ENCODE assay signal across 9 cellular contexts in the genomic region with DNA sequence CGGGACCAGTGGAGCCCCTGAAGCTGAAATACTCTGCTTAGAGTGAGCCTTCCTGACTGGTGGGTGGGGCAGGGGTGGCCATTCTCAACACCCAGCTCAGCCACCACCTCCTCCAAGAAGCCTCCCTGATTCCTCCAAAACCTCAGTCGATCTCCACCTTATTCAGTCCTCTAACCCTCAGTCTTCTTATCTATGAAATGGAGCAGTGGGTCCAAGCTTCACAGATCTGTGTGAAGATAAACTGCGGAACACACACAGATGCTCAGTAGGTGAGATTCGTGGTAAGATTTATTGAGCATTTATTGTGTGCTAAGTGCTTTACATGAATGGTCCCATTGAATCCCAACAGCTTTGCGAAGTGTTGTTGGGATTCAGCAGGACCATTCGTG.
DNase-seq lines count a peak whose midpoint lies in the region; ATAC-seq and TF ChIP-seq lines count a peak whose summit lies in the region.
"Had no signal": no experiment of that assay in that cellular context is flagged by ENCODE, and none has a peak within 500 bp of the region (broad histone marks: within the 10 kb centered on the region; RNA-seq: fewer than 3 reads in every experiment).

No MANE protein-coding gene starts in this region.

- H3K36me3 Mint-ChIP-seq in activated CD8-positive, alpha-beta T cell treated with anti-CD3 and anti-CD28 coated beads for 36 hours (ENCODE audit: low read depth) = peaks cover 5% of the 10 kb centered on the region

- H3K9me3 Mint-ChIP-seq in activated CD8-positive, alpha-beta T cell treated with anti-CD3 and anti-CD28 coated beads for 36 hours = peaks cover 3% of the 10 kb centered on the region

- H3K9me3 ChIP-seq in left ventricle myocardium inferior (replicated peaks) = no peaks in the 10 kb centered on the region
- no peaks in the 10 kb centered on the region for H3K9me3 ChIP-seq in right cardiac atrium (ENCODE audit: control insufficient read depth, low read length)
- no peaks in the 10 kb centered on the region for H3K9me3 ChIP-seq in lower lobe of right lung

- H3K27me3 Mint-ChIP-seq in activated CD8-positive, alpha-beta T cell treated with anti-CD3 and anti-CD28 coated beads for 36 hours = no peaks in the 10 kb centered on the region

- TF ChIP-seq CTCF in left ventricle myocardium inferior (IDR thresholded peaks at IDR 0.05; ENCODE audit: borderline replicate concordance) = no peak
- TF ChIP-seq CTCF in activated CD8-positive, alpha-beta T cell treated with anti-CD3 and anti-CD28 coated beads for 36 hours (IDR thresholded peaks at IDR 0.05) = no peak
- no peak for TF ChIP-seq CTCF in lower lobe of right lung (IDR thresholded peaks at IDR 0.05)

- peaks cover 91% of the 10 kb centered on the region for H3K4me1 Mint-ChIP-seq in activated CD8-positive, alpha-beta T cell treated with anti-CD3 and anti-CD28 coated beads for 36 hours (ENCODE audit: low read depth)

- ATAC-seq in right cardiac atrium (no peak), lower lobe of right lung (no peak), GM21381 (IDR thresholded peaks at IDR 0.05; ENCODE audit: unreplicated experiment) (no peak)
- ATAC-seq in activated CD8-positive, alpha-beta T cell treated with anti-CD3 and anti-CD28 coated beads for 36 hours = no peak

- 76% methylated on average over 6 of the region's 6 CpGs for WGBS in right cardiac atrium

- CTCF ChIA-PET in activated CD8-positive, alpha-beta T cell treated with anti-CD3 and anti-CD28 coated beads for 36 hours (lab: Charles Lee) = interaction anchor here (0.7 to 4.0 kb wide), 11 partner anchors 10 to 91 kb away, joined by 3 to 24 read pairs (median 4); no protein-coding TSS in a partner anchor

- H3K4me1 ChIP-seq in left ventricle myocardium inferior (peaks cover 15% of the 10 kb centered on the region), right cardiac atrium (ENCODE audit: control insufficient read depth, insufficient read depth, low read length) (no peaks in the 10 kb centered on the region), lower lobe of right lung (peaks cover 23% of the 10 kb centered on the region)

- peak overlapping the region; percentile 19 for H3K27ac ChIP-seq in left ventricle myocardium inferior (replicated peaks)
- no peak overlapping the region for H3K27ac ChIP-seq in right cardiac atrium (ENCODE audit: low read length)
- peak overlapping the region; percentile 71 for H3K27ac ChIP-seq in lower lobe of right lung

- H3K27me3 ChIP-seq in left ventricle myocardium inferior (ENCODE audit: low read depth) (peaks cover 21% of the 10 kb centered on the region), right cardiac atrium (ENCODE audit: control insufficient read depth, insufficient read depth) (no peaks in the 10 kb centered on the region), lower lobe of right lung (ENCODE audit: low read depth) (no peaks in the 10 kb centered on the region)

- intact Hi-C loops in left ventricle myocardium inferior (cut with micrococcal nuclease) (no loop called here), right cardiac atrium (cut with DNase I) (no loop called here), lower lobe of right lung (cut with DNase I) (no loop called here)
- intact Hi-C loops in activated CD8-positive, alpha-beta T cell treated with anti-CD3 and anti-CD28 coated beads for 36 hours (cut with micrococcal nuclease) = no loop called here

- H3K4me3 ChIP-seq in left ventricle myocardium inferior (no peak overlapping the region), right cardiac atrium (ENCODE audit: low read length) (no peak overlapping the region), lower lobe of right lung (no peak overlapping the region)

- H3K27ac Mint-ChIP-seq in activated CD8-positive, alpha-beta T cell treated with anti-CD3 and anti-CD28 coated beads for 36 hours = peak overlapping the region; percentile 94

- H3K4me3 Mint-ChIP-seq in activated CD8-positive, alpha-beta T cell treated with anti-CD3 and anti-CD28 coated beads for 36 hours = peak overlapping the region; percentile 75

- no peaks in the 10 kb centered on the region for H3K36me3 ChIP-seq in left ventricle myocardium inferior
- H3K36me3 ChIP-seq in lower lobe of right lung = no peaks in the 10 kb centered on the region

- POLR2A ChIA-PET in activated CD8-positive, alpha-beta T cell treated with anti-CD3 and anti-CD28 coated beads for 36 hours (lab: Charles Lee) = interaction anchor here (0.9 to 10.6 kb wide), 19 partner anchors 9 to 521 kb away, joined by 3 to 172 read pairs (median 7); a partner anchor contains a TSS

- DNase-seq in left ventricle myocardium inferior (no peak), right cardiac atrium (no peak), lower lobe of right lung (no peak), NCI-H1105 treated with DMSO at 0.1 percent for 48 hours (lab: John Stamatoyannopoulos, UW) (no peak), NCI-H345 treated with DMSO at 0.1 percent for 48 hours (lab: John Stamatoyannopoulos, UW; ENCODE audit: unreplicated experiment) (no peak), COLO829 (ENCODE audit: low spot score) (no peak)
- DNase-seq in activated CD8-positive, alpha-beta T cell treated with anti-CD3 and anti-CD28 coated beads for 36 hours = no peak
- DNase-seq: NCI-H187 treated with DMSO at 0.1 percent for 48 hours had no signal
